9 cellular contexts compared by ENCODE assay signal in genomic region chr4:109574443-109574850, GRCh38. TPM values are rescaled to one million over a fixed set of nuclear protein-coding genes. Genes with fewer than 3 reads are reported as not detected.
DNase-seq lines count a peak whose midpoint lies in the region; ATAC-seq and TF ChIP-seq lines count a peak whose summit lies in the region.
"Had no signal": no experiment of that assay in that cellular context is flagged by ENCODE, and none has a peak within 500 bp of the region (broad histone marks: within the 10 kb centered on the region; RNA-seq: fewer than 3 reads in every experiment).

No MANE protein-coding gene starts in this region.

- H3K4me1 ChIP-seq in lung (ENCODE audit: control insufficient read depth in 2 of 2, insufficient read depth in 2 of 2, low read length in 2 of 2) (peaks cover 0 to 2% of the 10 kb centered on the region in 2 donors), testis (no peaks in the 10 kb centered on the region)

- H3K4me3 Mint-ChIP-seq in brain = peak overlapping the region in 1 of 5 experiments; percentile 11

- peak overlapping the region in 3 of 5 experiments; percentile 17 to 87 (median 31) for H3K27ac Mint-ChIP-seq in brain

- no peak for TF ChIP-seq POLR2A in testis (IDR thresholded peaks at IDR 0.05)

- WGBS in lung, 2 donors = 67 to 77% methylated on average over 6 of the region's 6 CpGs
- WGBS in testis, 2 donors = 77 to 79% methylated on average over 6 of the region's 6 CpGs

- no peak overlapping the region for H3K4me3 ChIP-seq in lung
- no peak overlapping the region for H3K4me3 ChIP-seq in testis
- H3K4me3 ChIP-seq: spleen had no signal

- H3K27ac ChIP-seq in lung (ENCODE audit: low read depth in 1 of 2, low read length in 1 of 2) = no peak overlapping the region
- no peak overlapping the region for H3K27ac ChIP-seq in testis

- intact Hi-C loops in testis (cut with DNase I; ENCODE audit: low total_unique reads) = no loop called here

- H3K36me3 Mint-ChIP-seq in brain = peaks cover 10% of the 10 kb centered on the region

- peak; percentile 38 for DNase-seq in GF-D8 (lab: John Stamatoyannopoulos, UW)
- peak; percentile 29 to 45 for DNase-seq in NCI-H524 (lab: John Stamatoyannopoulos, UW)
- DNase-seq in lung (ENCODE audit: low spot score) = no peak
- DNase-seq in NCI-H1436 treated with DMSO at 0.1 percent for 48 hours (lab: John Stamatoyannopoulos, UW) = no peak
- no peak for DNase-seq in NCI-H1436 (lab: John Stamatoyannopoulos, UW)
- no peak for DNase-seq in testis
- DNase-seq: spleen had no signal

- no peak for TF ChIP-seq CTCF in brain (conservative IDR thresholded peaks at IDR 0.05)
- TF ChIP-seq CTCF in lung (IDR thresholded peaks at IDR 0.05; ENCODE audit: control extremely low read depth, extremely low read depth) = no peak
- TF ChIP-seq CTCF in testis (IDR thresholded peaks at IDR 0.05) = no peak

- H3K27me3 Mint-ChIP-seq in brain = no peaks in the 10 kb centered on the region

- no peaks in the 10 kb centered on the region for H3K36me3 ChIP-seq in lung (ENCODE audit: control insufficient read depth in 2 of 2, insufficient read depth in 2 of 2, low read length in 2 of 2)
- H3K36me3 ChIP-seq in testis (ENCODE audit: low read depth, missing control alignments) = no peaks in the 10 kb centered on the region

- H3K4me1 Mint-ChIP-seq in brain = peaks cover 21% of the 10 kb centered on the region

- ATAC-seq in lung (ENCODE audit: insufficient read depth, low FRiP score) = peak; percentile 57
- no peak for ATAC-seq in GM18868 (IDR thresholded peaks at IDR 0.05; ENCODE audit: unreplicated experiment)

- H3K27me3 ChIP-seq in lung (ENCODE audit: control insufficient read depth, insufficient read depth) (no peaks in the 10 kb centered on the region), testis (no peaks in the 10 kb centered on the region)
- H3K27me3 ChIP-seq: spleen had no signal

- peaks cover 0 to 28% (median 10%) of the 10 kb centered on the region in 5 experiments for H3K9me3 Mint-ChIP-seq in brain

- H3K9me3 ChIP-seq in lung (ENCODE audit: control insufficient read depth in 2 of 2, insufficient read depth in 1 of 2, low read length in 1 of 2) (no peaks in the 10 kb centered on the region), testis (no peaks in the 10 kb centered on the region)

RNA-seq across cellular contexts. Expression of gene MCUB, which starts 14.4 kb away (rescaled TPM):
- polyA plus RNA-seq in brain (ENCODE audit: insufficient read depth, low read depth, low replicate concordance) (11.8 TPM), lung (10 to 100 TPM; 10.1 to 25.3 TPM), testis (ENCODE audit: insufficient read depth, low read depth, low replicate concordance) (7.7 TPM)
- total RNA-seq in lung (10 to 100 TPM in 1 of 2 donors, 1 to 10 TPM in 1; 9.2 to 21.7 TPM), testis (10 to 100 TPM; 20.1 to 23.4 TPM)

Comparison
In these comparisons a context has a peak if more than half of its experiments do, and no peak if none do; other contexts are left out.
1. DNase-seq: peak in GF-D8 (single experiment) and NCI-H524 (2 of 2); none in lung (single experiment), NCI-H1436 treated with DMSO at 0.1 percent for 48 hours (single experiment), NCI-H1436 (single experiment) and testis (single experiment).